Comparison of ENCODE assay signal across 2 cellular contexts in the genomic region with DNA sequence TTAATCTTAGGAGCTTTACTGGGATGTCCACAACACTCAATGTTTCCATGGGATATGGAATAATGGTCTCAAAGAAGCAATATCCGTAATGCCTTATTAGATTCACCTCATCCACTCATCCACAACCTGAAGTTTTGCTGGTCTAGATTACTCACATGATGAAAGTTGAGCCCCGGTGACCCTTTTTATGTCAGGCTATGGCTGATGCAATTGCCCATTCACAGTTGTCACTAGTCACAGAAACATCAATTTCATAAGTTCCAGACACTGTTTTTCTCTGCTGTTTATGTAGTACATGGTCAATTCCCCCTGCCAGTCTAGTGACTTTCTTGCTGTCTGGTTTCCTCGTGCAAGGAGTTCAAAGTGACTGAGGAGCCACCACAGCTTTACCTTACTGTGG.
TF ChIP-seq lines count a peak whose summit lies in the region.

No MANE protein-coding gene starts in this region.

TF ChIP-seq in GM23338, 12 proteins besides CTCF, POLR2A, EP300 and RAD21 (continued from another document):
- TF ChIP-seq, protein P1, sequence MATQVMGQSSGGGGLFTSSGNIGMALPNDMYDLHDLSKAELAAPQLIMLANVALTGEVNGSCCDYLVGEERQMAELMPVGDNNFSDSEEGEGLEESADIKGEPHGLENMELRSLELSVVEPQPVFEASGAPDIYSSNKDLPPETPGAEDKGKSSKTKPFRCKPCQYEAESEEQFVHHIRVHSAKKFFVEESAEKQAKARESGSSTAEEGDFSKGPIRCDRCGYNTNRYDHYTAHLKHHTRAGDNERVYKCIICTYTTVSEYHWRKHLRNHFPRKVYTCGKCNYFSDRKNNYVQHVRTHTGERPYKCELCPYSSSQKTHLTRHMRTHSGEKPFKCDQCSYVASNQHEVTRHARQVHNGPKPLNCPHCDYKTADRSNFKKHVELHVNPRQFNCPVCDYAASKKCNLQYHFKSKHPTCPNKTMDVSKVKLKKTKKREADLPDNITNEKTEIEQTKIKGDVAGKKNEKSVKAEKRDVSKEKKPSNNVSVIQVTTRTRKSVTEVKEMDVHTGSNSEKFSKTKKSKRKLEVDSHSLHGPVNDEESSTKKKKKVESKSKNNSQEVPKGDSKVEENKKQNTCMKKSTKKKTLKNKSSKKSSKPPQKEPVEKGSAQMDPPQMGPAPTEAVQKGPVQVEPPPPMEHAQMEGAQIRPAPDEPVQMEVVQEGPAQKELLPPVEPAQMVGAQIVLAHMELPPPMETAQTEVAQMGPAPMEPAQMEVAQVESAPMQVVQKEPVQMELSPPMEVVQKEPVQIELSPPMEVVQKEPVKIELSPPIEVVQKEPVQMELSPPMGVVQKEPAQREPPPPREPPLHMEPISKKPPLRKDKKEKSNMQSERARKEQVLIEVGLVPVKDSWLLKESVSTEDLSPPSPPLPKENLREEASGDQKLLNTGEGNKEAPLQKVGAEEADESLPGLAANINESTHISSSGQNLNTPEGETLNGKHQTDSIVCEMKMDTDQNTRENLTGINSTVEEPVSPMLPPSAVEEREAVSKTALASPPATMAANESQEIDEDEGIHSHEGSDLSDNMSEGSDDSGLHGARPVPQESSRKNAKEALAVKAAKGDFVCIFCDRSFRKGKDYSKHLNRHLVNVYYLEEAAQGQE (IDR thresholded peaks at IDR 0.05; ENCODE audit: unreplicated experiment): no peak
- TF ChIP-seq NANOG (IDR thresholded peaks at IDR 0.05; ENCODE audit: borderline replicate concordance): no peak
- TF ChIP-seq ZNF114 (CRISPR knock-in tag; IDR thresholded peaks at IDR 0.05): no peak
- TF ChIP-seq EZH2 (IDR thresholded peaks at IDR 0.05; ENCODE audit: low read depth, unreplicated experiment): no peak

TF ChIP-seq in K562, 482 proteins besides CTCF, POLR2A, EP300 and RAD21 (continued from another document):
- TF ChIP-seq MGA (IDR thresholded peaks at IDR 0.05): no peak
- no peak for TF ChIP-seq NR2C1 (IDR thresholded peaks at IDR 0.05)
- TF ChIP-seq NR2C1 (tag; IDR thresholded peaks at IDR 0.05): 0 out of 2 replicates have a peak, but pooled peaks have one; percentile 29
